9 cellular contexts compared by ENCODE assay signal in the genomic region with DNA sequence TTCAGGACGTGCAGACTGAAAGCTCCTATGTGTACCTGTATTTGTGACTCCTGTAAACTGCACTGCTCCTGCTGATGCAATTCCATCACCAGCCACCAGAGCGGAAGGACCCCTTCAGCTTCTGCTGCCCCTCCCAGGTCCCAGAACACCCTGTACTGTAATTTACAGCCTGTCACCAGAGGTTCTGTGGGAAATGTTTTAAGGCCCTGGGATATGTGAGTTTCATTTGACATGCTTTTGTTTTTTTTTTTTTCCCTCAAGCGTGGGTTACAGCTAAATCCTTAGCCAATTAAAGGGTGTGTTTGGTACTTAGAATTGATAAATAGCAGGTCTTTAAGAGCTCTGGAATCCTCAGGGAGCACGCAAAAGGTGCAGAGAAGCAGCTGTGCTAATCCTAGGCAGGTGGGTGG.
DNase-seq lines count a peak whose midpoint lies in the region; ATAC-seq and TF ChIP-seq lines count a peak whose summit lies in the region.
"Had no signal": no experiment of that assay in that cellular context is flagged by ENCODE, and none has a peak within 500 bp of the region (broad histone marks: within the 10 kb centered on the region; RNA-seq: fewer than 3 reads in every experiment).

No MANE protein-coding gene starts in this region.

- H3K4me1 ChIP-seq in SK-N-SH (ENCODE audit: control insufficient read depth in 1 of 2, insufficient read depth in 2 of 2, low read depth in 1 of 2, low read length in 1 of 2), result peaks cover 0 to 3% of the 10 kb centered on the region in 2 experiments; a peak in 1 of 4 replicates

- H3K4me2 ChIP-seq in SK-N-SH, result no peak overlapping the region

- intact Hi-C loops in left colon (cut with DNase I, micrococcal nuclease), result no loop called here

- H3F3A ChIP-seq in SK-N-SH (replicated peaks; ENCODE audit: insufficient read depth), result no peaks in the 10 kb centered on the region

- no peak overlapping the region for H3K9ac ChIP-seq in SK-N-SH

- no peaks in the 10 kb centered on the region for H4K20me1 ChIP-seq in SK-N-SH (ENCODE audit: insufficient read depth)

- H3K27ac ChIP-seq in SK-N-SH (ENCODE audit: low read depth in 2 of 2, low read length in 1 of 2), result no peak overlapping the region

- CTCF ChIA-PET in SK-N-SH (lab: Yijun Ruan, JAX), result interaction anchor here (0.6 to 2.0 kb wide), 15 partner anchors 9 to 85 kb away, joined by 3 to 12 read pairs (median 5); no protein-coding TSS in a partner anchor

- no peak for TF ChIP-seq EP300 in SK-N-SH (IDR thresholded peaks at IDR 0.05; ENCODE audit: borderline replicate concordance in 1 of 2, low read depth in 1 of 2, low read length in 1 of 2)

- no peaks in the 10 kb centered on the region for H3K79me2 ChIP-seq in SK-N-SH (ENCODE audit: insufficient read depth)

- peak; percentile 67 for TF ChIP-seq CTCF in GM12865 (IDR thresholded peaks at IDR 0.05; ENCODE audit: insufficient read depth, low read depth, low read length, missing control alignments)
- TF ChIP-seq CTCF in LNCaP clone FGC (IDR thresholded peaks at IDR 0.05; ENCODE audit: control insufficient read depth, extremely low read depth, insufficient read depth), result peak; percentile 41
- TF ChIP-seq CTCF in SK-N-SH (IDR thresholded peaks at IDR 0.05), result peak; percentile 61

- WGBS in SK-N-SH (ENCODE audit: low lambda C conversion rate), result 75% methylated on average over 4 of the region's 4 CpGs

- no peaks in the 10 kb centered on the region for H3K9me2 ChIP-seq in SK-N-SH

- peak; percentile 45 for ATAC-seq in GM21576 (IDR thresholded peaks at IDR 0.05; ENCODE audit: unreplicated experiment)
- ATAC-seq in left colon, result peak; percentile 56
- no peak for ATAC-seq in GM19467 (IDR thresholded peaks at IDR 0.05; ENCODE audit: unreplicated experiment)

- TF ChIP-seq RAD21 in SK-N-SH (IDR thresholded peaks at IDR 0.05; ENCODE audit: low read length), result peak; percentile 46

- DNase-seq in GM12865 (ENCODE audit: low read depth) (peak; percentile 69), LNCaP clone FGC (ENCODE audit: low read depth) (no peak), SK-N-SH (peak; percentile 65), left colon (peak in 1 of 2 donors; percentile 15), Ammon's horn (ENCODE audit: low spot score) (no peak), MG63 (no peak)
- DNase-seq: naive B cell had no signal

- H3K27me3 ChIP-seq in SK-N-SH (ENCODE audit: insufficient read depth) (no peaks in the 10 kb centered on the region), MG63 (no peaks in the 10 kb centered on the region)

- H3K9me3 ChIP-seq in SK-N-SH (no peaks in the 10 kb centered on the region), MG63 (no peaks in the 10 kb centered on the region)

- H3K36me3 ChIP-seq in SK-N-SH (replicated peaks in 1 of 2; ENCODE audit: control insufficient read depth in 1 of 2, insufficient read depth in 2 of 2, low read length in 1 of 2) (peaks cover 0 to under 1% of the 10 kb centered on the region in 2 experiments), MG63 (no peaks in the 10 kb centered on the region; the same call in 1 of the 2 replicates)

- POLR2A ChIA-PET in SK-N-SH (lab: Yijun Ruan, JAX), result no interaction called here

- H2AFZ ChIP-seq in SK-N-SH (ENCODE audit: low read depth), result no peak overlapping the region

- H3K4me3 ChIP-seq in GM12865 (ENCODE audit: low read depth, low read length) (no peak overlapping the region), LNCaP clone FGC (ENCODE audit: low read depth, low read length) (no peak overlapping the region), SK-N-SH (ENCODE audit: low read depth in 2 of 2, low read length in 1 of 2) (no peak overlapping the region; a peak in 1 of 4 replicates), MG63 (no peak overlapping the region)

TF ChIP-seq in SK-N-SH, 30 proteins besides CTCF, POLR2A, EP300 and RAD21:
- TF ChIP-seq SMC3 (IDR thresholded peaks at IDR 0.05; ENCODE audit: low read depth, low read length) (0 out of 2 replicates have a peak, but pooled peaks have one; percentile 23), NRF1 (IDR thresholded peaks at IDR 0.05; ENCODE audit: low read depth, low read length) (no peak)

Comparison
In these comparisons a context has a peak if more than half of its experiments do, and no peak if none do; other contexts are left out.
1. DNase-seq: peak in GM12865 (single experiment) and SK-N-SH (single experiment); none in LNCaP clone FGC (single experiment), Ammon's horn (single experiment) and MG63 (single experiment).
2. Peak in every context shown above with its lines, with median percentiles within 50 percentile points of each other: CTCF ChIP-seq.